In genomic region chr7:74553596-74554012, GRCh38 we compare ENCODE assay signal across 8 cellular contexts.
DNase-seq lines count a peak whose midpoint lies in the region; ATAC-seq and TF ChIP-seq lines count a peak whose summit lies in the region.
"Not testable (repeated sequence)": the region's sequence is repeated elsewhere in the genome, so short reads cannot be mapped to it uniquely, and the experiment has no call there.

No MANE protein-coding gene starts in this region.

- intact Hi-C loops in activated B cell treated with CpG ODN at 0.5 μM for 24 hours (cut with micrococcal nuclease); left cardiac atrium (cut with DNase I): not testable (repeated sequence)

- H3K4me3 Mint-ChIP-seq in activated B cell treated with CpG ODN at 0.5 μM for 24 hours; stimulated activated naive B cell treated with anti-CD40 and anti-IgM and Interleukin-4, amounts not matched to agents 10 μg/mL and 1 μg/mL and 100 μg/mL, for 72 hours: not testable (repeated sequence)

- DNase-seq in MV-4-11 (lab: John Stamatoyannopoulos, UW) (peak; percentile 91), midbrain (lab: John Stamatoyannopoulos, UW) (peak; percentile 10)
- not testable (repeated sequence) for DNase-seq in RWPE1 (ENCODE audit: low spot score); activated B cell treated with CpG ODN at 0.5 μM for 24 hours; left cardiac atrium; stimulated activated naive B cell treated with anti-CD40 and anti-IgM and Interleukin-4, amounts not matched to agents 10 μg/mL and 1 μg/mL and 100 μg/mL, for 72 hours

- POLR2A ChIA-PET in RWPE1 (lab: Yijun Ruan, JAX; ENCODE audit: low non-redundant PET); activated B cell treated with CpG ODN at 0.5 μM for 24 hours (lab: Charles Lee): not testable (repeated sequence)

- not testable (repeated sequence) for H3K9me3 Mint-ChIP-seq in activated B cell treated with CpG ODN at 0.5 μM for 24 hours; stimulated activated naive B cell treated with anti-CD40 and anti-IgM and Interleukin-4, amounts not matched to agents 10 μg/mL and 1 μg/mL and 100 μg/mL, for 72 hours

- CTCF ChIA-PET in RWPE1 (lab: Yijun Ruan, JAX); activated B cell treated with CpG ODN at 0.5 μM for 24 hours (lab: Charles Lee): not testable (repeated sequence)

- H3K27ac Mint-ChIP-seq in activated B cell treated with CpG ODN at 0.5 μM for 24 hours; stimulated activated naive B cell treated with anti-CD40 and anti-IgM and Interleukin-4, amounts not matched to agents 10 μg/mL and 1 μg/mL and 100 μg/mL, for 72 hours: not testable (repeated sequence)

- ATAC-seq in GM18502 (IDR thresholded peaks at IDR 0.05; ENCODE audit: poor library complexity, unreplicated experiment) = peak; percentile 44
- ATAC-seq in GM21786 (IDR thresholded peaks at IDR 0.05; ENCODE audit: unreplicated experiment) = peak; percentile 61
- ATAC-seq in activated B cell treated with CpG ODN at 0.5 μM for 24 hours (ENCODE audit: low read depth) = peak; percentile 85
- ATAC-seq in left cardiac atrium = peak; percentile 67 to 72
- ATAC-seq in stimulated activated naive B cell treated with anti-CD40 and anti-IgM and Interleukin-4, amounts not matched to agents 10 μg/mL and 1 μg/mL and 100 μg/mL, for 72 hours (replicated peaks) = peak; percentile 92 to 96

- peak overlapping the region; percentile 28 for H3K27ac ChIP-seq in RWPE1

- H3K36me3 Mint-ChIP-seq in activated B cell treated with CpG ODN at 0.5 μM for 24 hours (ENCODE audit: low read depth); stimulated activated naive B cell treated with anti-CD40 and anti-IgM and Interleukin-4, amounts not matched to agents 10 μg/mL and 1 μg/mL and 100 μg/mL, for 72 hours: not testable (repeated sequence)

- not testable (repeated sequence) for TF ChIP-seq CTCF in RWPE1 (conservative IDR thresholded peaks at IDR 0.05; ENCODE audit: low read depth); activated B cell treated with CpG ODN at 0.5 μM for 24 hours (IDR thresholded peaks at IDR 0.05)

- H3K4me1 Mint-ChIP-seq in activated B cell treated with CpG ODN at 0.5 μM for 24 hours = not testable (repeated sequence)
- H3K4me1 Mint-ChIP-seq in stimulated activated naive B cell treated with anti-CD40 and anti-IgM and Interleukin-4, amounts not matched to agents 10 μg/mL and 1 μg/mL and 100 μg/mL, for 72 hours = peaks cover 7 to 11% of the 10 kb centered on the region in 2 donors

- H3K27me3 Mint-ChIP-seq in activated B cell treated with CpG ODN at 0.5 μM for 24 hours; stimulated activated naive B cell treated with anti-CD40 and anti-IgM and Interleukin-4, amounts not matched to agents 10 μg/mL and 1 μg/mL and 100 μg/mL, for 72 hours: not testable (repeated sequence)

Comparison
In these comparisons a context has a peak if more than half of its experiments do, and no peak if none do; other contexts are left out.
1. ATAC-seq: peak in every context shown above with its lines; median percentile 94 in stimulated activated naive B cell treated with anti-CD40 and anti-IgM and Interleukin-4, amounts not matched to agents 10 μg/mL and 1 μg/mL and 100 μg/mL, for 72 hours; 85 in activated B cell treated with CpG ODN at 0.5 μM for 24 hours; 70 in left cardiac atrium; 61 in GM21786; 44 in GM18502.